11 cellular contexts compared by ENCODE assay signal in the genomic region with DNA sequence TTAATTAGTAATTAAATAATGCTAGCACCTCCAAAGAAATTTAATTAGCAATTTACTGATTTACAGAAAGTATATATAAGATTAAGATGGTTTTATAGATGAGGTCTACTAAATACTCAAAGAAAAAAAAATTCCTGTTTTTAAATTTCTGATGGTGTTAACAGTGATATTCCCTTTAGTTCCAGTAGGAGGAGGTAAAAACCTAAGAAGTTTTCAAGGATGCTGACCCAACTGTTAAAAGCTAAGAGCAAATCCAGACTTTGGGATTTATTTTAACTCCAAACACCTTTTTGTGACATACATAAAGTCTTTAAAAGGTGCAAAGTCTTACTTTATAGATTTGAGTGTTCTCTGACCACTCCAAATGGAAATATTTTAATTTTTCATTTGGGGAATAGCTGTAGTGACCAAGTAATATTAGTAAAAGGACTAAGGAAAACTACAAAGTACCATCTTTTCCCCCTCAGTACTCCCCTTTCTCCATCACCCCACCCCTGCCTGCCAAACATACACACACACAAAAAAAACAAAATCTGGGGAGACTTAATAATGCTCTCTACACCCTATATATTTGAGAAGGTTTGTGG. TPM values are rescaled to one million over a fixed set of nuclear protein-coding genes. Genes with fewer than 3 reads are reported as not detected.
DNase-seq lines count a peak whose midpoint lies in the region; ATAC-seq, FAIRE-seq and TF ChIP-seq lines count a peak whose summit lies in the region.
"Had no signal": no experiment of that assay in that cellular context is flagged by ENCODE, and none has a peak within 500 bp of the region (broad histone marks: within the 10 kb centered on the region; RNA-seq: fewer than 3 reads in every experiment).

No MANE protein-coding gene starts in this region.

- FAIRE-seq in H1 (lab: Jason Lieb, UNC), result peak; percentile 24

- H3K9me2 ChIP-seq in OCI-LY7 (ENCODE audit: insufficient read depth, low read length), result no peaks in the 10 kb centered on the region

- H3K4me2 ChIP-seq in OCI-LY7 (ENCODE audit: low read length) (no peak overlapping the region), H1 (ENCODE audit: insufficient read depth in 1 of 2, low read depth in 2 of 2, low read length in 2 of 2) (no peak overlapping the region)

- no peak for TF ChIP-seq POLR2A in H1 (IDR thresholded peaks at IDR 0.05; ENCODE audit: control extremely low read depth in 1 of 2, low read depth in 2 of 2, low read length in 2 of 2)

- H4K8ac ChIP-seq in H1 (ENCODE audit: extremely low read depth, insufficient read depth, low read length), result no peak overlapping the region

- peak; percentile 29 for TF ChIP-seq CTCF in GM12873 (IDR thresholded peaks at IDR 0.05; ENCODE audit: insufficient read depth, low read depth, low read length, missing control alignments)
- TF ChIP-seq CTCF in OCI-LY7 (conservative IDR thresholded peaks at IDR 0.05; ENCODE audit: low read length), result peak; percentile 59
- TF ChIP-seq CTCF in H1 (IDR thresholded peaks at IDR 0.05; ENCODE audit: control extremely low read depth in 1 of 3, insufficient read depth in 1 of 3, low read depth in 1 of 3, low read length in 3 of 3), result peak in 2 of 3 experiments; percentile 31 to 42; a peak in 2 of 4 replicates
- peak; percentile 73 for TF ChIP-seq CTCF in neural crest cell (conservative IDR thresholded peaks at IDR 0.05)

- H3K79me1 ChIP-seq in H1 (ENCODE audit: low read depth, low read length), result no peaks in the 10 kb centered on the region

- no peak for ATAC-seq in GM18511 (IDR thresholded peaks at IDR 0.05; ENCODE audit: unreplicated experiment)
- ATAC-seq: activated naive CD4-positive, alpha-beta T cell treated with anti-CD3 and anti-CD28 coated beads, Interleukin-2, amount 50 U/mL, for 72 hours had no signal

- CTCF ChIA-PET in OCI-LY7 (lab: Charles Lee; ENCODE audit: unreplicated experiment), result no interaction called here
- CTCF ChIA-PET in H1 (lab: Charles Lee; ENCODE audit: partially characterized antibody), result interaction anchor here (0.6 to 1.7 kb wide), 12 partner anchors 15 to 730 kb away, joined by 3 to 13 read pairs (median 4); no protein-coding TSS in a partner anchor

- no peak overlapping the region for H3K4me3 Mint-ChIP-seq in neural crest cell

- H4K20me1 ChIP-seq in OCI-LY7 (ENCODE audit: insufficient read depth, low read length) (no peaks in the 10 kb centered on the region), H1 (replicated peaks in 1 of 2; ENCODE audit: control insufficient read depth in 1 of 2, insufficient read depth in 2 of 2, low read length in 2 of 2) (no peaks in the 10 kb centered on the region)

- H3K9me3 Mint-ChIP-seq in neural crest cell, result no peaks in the 10 kb centered on the region
- H3K9me3 Mint-ChIP-seq: activated naive CD4-positive, alpha-beta T cell treated with anti-CD3 and anti-CD28 coated beads, Interleukin-2, amount 50 U/mL, for 72 hours had no signal

- peak; percentile 68 to 70 for TF ChIP-seq RAD21 in H1 (IDR thresholded peaks at IDR 0.05 in 1 of 2, conservative IDR thresholded peaks at IDR 0.05 in 1 of 2; ENCODE audit: low read depth in 2 of 2, low read length in 2 of 2)

- H2BK20ac ChIP-seq in H1 (ENCODE audit: low read length), result no peak overlapping the region

- H3K56ac ChIP-seq in H1 (replicated peaks; ENCODE audit: insufficient read length, low read depth, low read length), result no peak overlapping the region

- no peaks in the 10 kb centered on the region for H3K4me1 Mint-ChIP-seq in neural crest cell

- no peak overlapping the region for H2AFZ ChIP-seq in OCI-LY7 (ENCODE audit: low read length)
- H2AFZ ChIP-seq in H1 (ENCODE audit: low read length), result no peak overlapping the region

- H3K4me1 ChIP-seq in OCI-LY7 (ENCODE audit: insufficient read depth, low read length, poor library complexity, severe bottlenecking) (no peaks in the 10 kb centered on the region), H1 (replicated peaks in 1 of 4; ENCODE audit: control insufficient read depth in 3 of 4, insufficient read depth in 4 of 4, low read length in 3 of 4) (no peaks in the 10 kb centered on the region)

- no peak overlapping the region for H4K5ac ChIP-seq in H1 (ENCODE audit: insufficient read length, low read depth, low read length)

- H3K23ac ChIP-seq in H1 (ENCODE audit: insufficient read length), result no peak overlapping the region

- H3K23me2 ChIP-seq in H1 (ENCODE audit: low read depth, low read length), result no peaks in the 10 kb centered on the region

- no peak for TF ChIP-seq EP300 in H1 (IDR thresholded peaks at IDR 0.05; ENCODE audit: borderline replicate concordance in 1 of 2, low read depth in 2 of 2, low read length in 2 of 2)

- no peak overlapping the region for H2BK12ac ChIP-seq in H1 (ENCODE audit: low read depth, low read length)

- H2BK120ac ChIP-seq in H1 (replicated peaks; ENCODE audit: low read depth, low read length), result no peak overlapping the region

- H3K18ac ChIP-seq in H1 (ENCODE audit: extremely low read depth, low read length), result no peak overlapping the region

- H3K27me3 Mint-ChIP-seq in neural crest cell (ENCODE audit: low read depth), result peaks cover 55% of the 10 kb centered on the region

- H2BK15ac ChIP-seq in H1 (ENCODE audit: low read length), result no peak overlapping the region

- no peak overlapping the region for H3K4me3 ChIP-seq in OCI-LY7 (ENCODE audit: low read depth, low read length, poor library complexity, severe bottlenecking)
- no peak overlapping the region for H3K4me3 ChIP-seq in H1 (ENCODE audit: extremely low read depth in 1 of 4, insufficient read depth in 2 of 4, low read depth in 3 of 4, low read length in 4 of 4)

- no peak overlapping the region for H3K14ac ChIP-seq in H1 (ENCODE audit: insufficient read length)

- H2BK5ac ChIP-seq in H1 (ENCODE audit: low read depth, low read length), result no peak overlapping the region

- no peak overlapping the region for H2AK5ac ChIP-seq in H1 (ENCODE audit: low read depth, low read length)

- H3K9ac ChIP-seq in H1 (replicated peaks in 1 of 4; ENCODE audit: extremely low read depth in 1 of 4, low read depth in 3 of 4, low read length in 3 of 4), result no peak overlapping the region

- H3K4ac ChIP-seq in H1 (replicated peaks; ENCODE audit: insufficient read length, low read depth, low read length), result no peak overlapping the region

- H3K27me3 ChIP-seq in H1 (replicated peaks in 1 of 4; ENCODE audit: control insufficient read depth in 3 of 4, extremely low read depth in 1 of 4, insufficient read depth in 3 of 4, low read length in 3 of 4), result no peaks in the 10 kb centered on the region

- intact Hi-C loops in OCI-LY7 (cut with micrococcal nuclease; ENCODE audit: unreplicated experiment), result no loop called here

- H3K27ac ChIP-seq in OCI-LY7 (ENCODE audit: low read depth, low read length, poor library complexity, severe bottlenecking), result no peak overlapping the region
- no peak overlapping the region for H3K27ac ChIP-seq in H1 (ENCODE audit: low read depth, low read length)

- H3K27ac Mint-ChIP-seq in neural crest cell (ENCODE audit: unreplicated experiment), result no peak overlapping the region
- H3K27ac Mint-ChIP-seq: activated naive CD4-positive, alpha-beta T cell treated with anti-CD3 and anti-CD28 coated beads, Interleukin-2, amount 50 U/mL, for 72 hours had no signal

- no peaks in the 10 kb centered on the region for H3K36me3 ChIP-seq in OCI-LY7 (ENCODE audit: insufficient read depth, low read length)
- H3K36me3 ChIP-seq in H1 (ENCODE audit: control insufficient read depth in 2 of 4, insufficient read depth in 4 of 4, low read length in 3 of 4), result no peaks in the 10 kb centered on the region

- no TSS peak for BruUV-seq in OCI-LY7 (replicated peaks; lab: Mats Ljungman, UMichigan)

- DNase-seq in OCI-LY7 (ENCODE audit: low spot score), result no peak
- no peak for DNase-seq in H1 (ENCODE audit: low read depth in 1 of 2, low spot score in 2 of 2)
- DNase-seq in neural crest cell (ENCODE audit: low read depth, low spot score), result no peak
- DNase-seq in hippocampal formation (lab: John Stamatoyannopoulos, UW), result no peak
- DNase-seq in NCI-H226, result no peak
- DNase-seq in NCI-H187 treated with DMSO at 0.1 percent for 48 hours (lab: John Stamatoyannopoulos, UW), result no peak
- DNase-seq: NCI-H1436 treated with DMSO at 0.1 percent for 48 hours, T-helper 9 cell had no signal

- H3K36me3 Mint-ChIP-seq in neural crest cell (ENCODE audit: low read depth), result no peaks in the 10 kb centered on the region
- H3K36me3 Mint-ChIP-seq: activated naive CD4-positive, alpha-beta T cell treated with anti-CD3 and anti-CD28 coated beads, Interleukin-2, amount 50 U/mL, for 72 hours had no signal

- H4K91ac ChIP-seq in H1 (replicated peaks; ENCODE audit: insufficient read length, low read length), result no peak overlapping the region

- H3K79me2 ChIP-seq in OCI-LY7 (ENCODE audit: insufficient read depth, low read depth, low read length) (no peaks in the 10 kb centered on the region), H1 (ENCODE audit: control insufficient read depth in 1 of 2, insufficient read depth in 2 of 2, low read length in 2 of 2) (no peaks in the 10 kb centered on the region)

- POLR2A ChIA-PET in OCI-LY7 (lab: Charles Lee) (no interaction called here), H1 (lab: Charles Lee; ENCODE audit: partially characterized antibody) (no interaction called here)

- H3K9me3 ChIP-seq in OCI-LY7 (ENCODE audit: low read length), result no peaks in the 10 kb centered on the region
- H3K9me3 ChIP-seq in H1 (ENCODE audit: insufficient read depth in 2 of 2, low read depth in 1 of 2, low read length in 1 of 2), result no peaks in the 10 kb centered on the region

RNA-seq across cellular contexts. Expression of a gene that starts 34.2 kb away (rescaled TPM):
- total RNA-seq in OCI-LY7 (2014; rRNA removed; shearing (Covaris generic)), result not detected in 2 replicates
- total RNA-seq in OCI-LY7 (2022) (not detected in 2 replicates), neural crest cell (not detected in 2 replicates)
- not detected in 2 replicates for total RNA-seq in H1 (2021; fragmentation: NEBNext Ultra II Directional; extraction: Animal tissue kit (Norgen Biotek cat#: 25700))
- polyA plus RNA-seq in H1 (2011; rRNA removed), result not detected in 2 replicates
- polyA plus RNA-seq in H1 (2011; cell fraction: cytosol; rRNA removed), result not detected
- not detected for polyA plus RNA-seq in H1 (2011; cell fraction: nucleus; rRNA removed)
- polyA plus RNA-seq in H1 (2012, experiment 1 of 2), result not detected in 4 replicates
- not detected for polyA plus RNA-seq in H1 (2012, experiment 2 of 2)
- polyA plus RNA-seq in H1 (2013, experiment 1 of 2), result not detected
- not detected for polyA plus RNA-seq in H1 (2013, experiment 2 of 2)
- polyA minus RNA-seq in H1 (2011; rRNA and poly(A)+ RNA removed), result not detected in 2 replicates
- polyA minus RNA-seq in H1 (2011; cell fraction: cytosol; rRNA and poly(A)+ RNA removed), result not detected
- not detected for polyA minus RNA-seq in H1 (2011; cell fraction: nucleus; rRNA and poly(A)+ RNA removed)
- total RNA-seq: activated naive CD4-positive, alpha-beta T cell treated with anti-CD3 and anti-CD28 coated beads, Interleukin-2, amount 50 U/mL, for 72 hours had no signal

RNA-seq across cellular contexts. Expression of a gene that starts 36.7 kb away (rescaled TPM):
- total RNA-seq in OCI-LY7 (2014; rRNA removed; shearing (Covaris generic)), result not detected in 2 replicates
- total RNA-seq in OCI-LY7 (2022) (not detected in 2 replicates), neural crest cell (not detected in 2 replicates)
- not detected in 2 replicates for total RNA-seq in H1 (2021; fragmentation: NEBNext Ultra II Directional; extraction: Animal tissue kit (Norgen Biotek cat#: 25700))
- not detected in 2 replicates for polyA plus RNA-seq in H1 (2011; rRNA removed)
- not detected for polyA plus RNA-seq in H1 (2011; cell fraction: cytosol; rRNA removed)
- polyA plus RNA-seq in H1 (2011; cell fraction: nucleus; rRNA removed), result not detected
- polyA plus RNA-seq in H1 (2012, experiment 1 of 2), result not detected in 4 replicates
- polyA plus RNA-seq in H1 (2012, experiment 2 of 2), result not detected
- not detected for polyA plus RNA-seq in H1 (2013, experiment 1 of 2)
- polyA plus RNA-seq in H1 (2013, experiment 2 of 2), result 0.02 TPM
- polyA minus RNA-seq in H1 (2011; rRNA and poly(A)+ RNA removed), result not detected in 2 replicates
- not detected for polyA minus RNA-seq in H1 (2011; cell fraction: cytosol; rRNA and poly(A)+ RNA removed)
- not detected for polyA minus RNA-seq in H1 (2011; cell fraction: nucleus; rRNA and poly(A)+ RNA removed)
- total RNA-seq: activated naive CD4-positive, alpha-beta T cell treated with anti-CD3 and anti-CD28 coated beads, Interleukin-2, amount 50 U/mL, for 72 hours had no signal
